Comparison of ENCODE assay signal across 19 cellular contexts in genomic region chr3:117874028-117874765, GRCh38.
DNase-seq lines count a peak whose midpoint lies in the region; ATAC-seq and TF ChIP-seq lines count a peak whose summit lies in the region.
"Had no signal": no experiment of that assay in that cellular context is flagged by ENCODE, and none has a peak within 500 bp of the region (broad histone marks: within the 10 kb centered on the region; RNA-seq: fewer than 3 reads in every experiment).

No MANE protein-coding gene starts in this region.

- no peak overlapping the region for H3K4me3 ChIP-seq in left ventricle myocardium inferior
- H3K4me3 ChIP-seq in heart left ventricle: no peak overlapping the region
- H3K4me3 ChIP-seq in aorta (ENCODE audit: low read length in 2 of 2): no peak overlapping the region
- no peak overlapping the region for H3K4me3 ChIP-seq in lower leg skin (ENCODE audit: low read depth, poor library complexity, severe bottlenecking)
- H3K4me3 ChIP-seq: breast epithelium, mucosa of descending colon, SJSA1 had no signal

- intact Hi-C loops in left ventricle myocardium inferior (cut with micrococcal nuclease): no loop called here
- intact Hi-C loops in heart left ventricle (cut with DNase I): no loop called here
- intact Hi-C loops in aorta (cut with DNase I): no loop called here
- intact Hi-C loops in lower leg skin (cut with DNase I; ENCODE audit: low total_unique reads): no loop called here

- H3K9me3 Mint-ChIP-seq in glutamatergic neuron (ENCODE audit: unreplicated experiment): no peaks in the 10 kb centered on the region
- H3K9me3 Mint-ChIP-seq: activated T-helper 1 cell treated with anti-CD3 and anti-CD28 coated beads, Interleukin-12 subunit alpha, Interleukin-12 subunit beta, Interleukin-2, Interleukin-4 antibody, amounts not matched to agents 30 ng/mL and 10 ng/mL and 1 ng/mL, durations not matched to agents 14 hours and 24 hours and 36 hours; T-helper 2 cell treated with Interferon-gamma antibody and Interleukin-4, amounts not matched to agents 5 μg/mL and 100 μg/mL, for 36 hours had no signal

- H3K27ac ChIP-seq in left ventricle myocardium inferior (replicated peaks): peak overlapping the region; percentile 14
- H3K27ac ChIP-seq in heart left ventricle: no peak overlapping the region
- H3K27ac ChIP-seq in aorta (ENCODE audit: low read depth in 1 of 2, low read length in 2 of 2): no peak overlapping the region
- H3K27ac ChIP-seq: breast epithelium, SJSA1 had no signal

- no peaks in the 10 kb centered on the region for H3K36me3 Mint-ChIP-seq in glutamatergic neuron (ENCODE audit: unreplicated experiment)
- H3K36me3 Mint-ChIP-seq: activated naive CD8-positive, alpha-beta T cell; stimulated activated memory B cell treated with anti-CD40 and anti-IgM and Interleukin-4, amounts not matched to agents 10 μg/mL and 1 μg/mL and 100 μg/mL, for 72 hours had no signal

- ATAC-seq in heart left ventricle: no peak
- peak; percentile 70 for ATAC-seq in aorta (ENCODE audit: low FRiP score)
- ATAC-seq: stimulated activated memory B cell treated with anti-CD40 and anti-IgM and Interleukin-4, amounts not matched to agents 10 μg/mL and 1 μg/mL and 100 μg/mL, for 72 hours had no signal

- TF ChIP-seq CTCF in left ventricle myocardium inferior (IDR thresholded peaks at IDR 0.05; ENCODE audit: borderline replicate concordance) (no peak), heart left ventricle (IDR thresholded peaks at IDR 0.05) (no peak), glutamatergic neuron (IDR thresholded peaks at IDR 0.05; ENCODE audit: partially characterized antibody, unreplicated experiment) (no peak), lower leg skin (IDR thresholded peaks at IDR 0.05) (no peak)

- H3K4me1 ChIP-seq in left ventricle myocardium inferior (no peaks in the 10 kb centered on the region), heart left ventricle (peaks cover 0 to 4% (median 0%) of the 10 kb centered on the region in 12 donors), aorta (ENCODE audit: control insufficient read depth in 1 of 2, insufficient read depth in 2 of 2, low read length in 2 of 2) (no peaks in the 10 kb centered on the region)
- H3K4me1 ChIP-seq: breast epithelium, SJSA1 had no signal

- peaks cover 53% of the 10 kb centered on the region for H3K4me1 Mint-ChIP-seq in glutamatergic neuron (ENCODE audit: low read depth, unreplicated experiment)
- H3K4me1 Mint-ChIP-seq: stimulated activated memory B cell treated with anti-CD40 and anti-IgM and Interleukin-4, amounts not matched to agents 10 μg/mL and 1 μg/mL and 100 μg/mL, for 72 hours had no signal

- no peak overlapping the region for H3K4me3 Mint-ChIP-seq in glutamatergic neuron (ENCODE audit: unreplicated experiment)
- H3K4me3 Mint-ChIP-seq: activated naive CD8-positive, alpha-beta T cell; activated T-helper 1 cell treated with anti-CD3 and anti-CD28 coated beads, Interleukin-12 subunit alpha, Interleukin-12 subunit beta, Interleukin-2, Interleukin-4 antibody, amounts not matched to agents 30 ng/mL and 10 ng/mL and 1 ng/mL, durations not matched to agents 14 hours and 24 hours and 36 hours; CD4-positive, alpha-beta T cell; stimulated activated memory B cell treated with anti-CD40 and anti-IgM and Interleukin-4, amounts not matched to agents 10 μg/mL and 1 μg/mL and 100 μg/mL, for 72 hours; T-helper 2 cell treated with Interferon-gamma antibody and Interleukin-4, amounts not matched to agents 5 μg/mL and 100 μg/mL, for 36 hours had no signal

- H3K9me3 ChIP-seq in left ventricle myocardium inferior (replicated peaks) (no peaks in the 10 kb centered on the region), heart left ventricle (no peaks in the 10 kb centered on the region), aorta (ENCODE audit: control insufficient read depth, low read length) (peaks cover 1% of the 10 kb centered on the region)
- H3K9me3 ChIP-seq: breast epithelium, mucosa of descending colon, SJSA1 had no signal

- no peaks in the 10 kb centered on the region for H3K27me3 Mint-ChIP-seq in glutamatergic neuron (ENCODE audit: unreplicated experiment)
- H3K27me3 Mint-ChIP-seq: activated naive CD8-positive, alpha-beta T cell; CD4-positive, alpha-beta T cell; stimulated activated memory B cell treated with anti-CD40 and anti-IgM and Interleukin-4, amounts not matched to agents 10 μg/mL and 1 μg/mL and 100 μg/mL, for 72 hours had no signal

- H3K36me3 ChIP-seq in left ventricle myocardium inferior (no peaks in the 10 kb centered on the region), heart left ventricle (no peaks in the 10 kb centered on the region), aorta (ENCODE audit: control insufficient read depth in 1 of 2, insufficient read depth in 2 of 2, low read length in 1 of 2) (no peaks in the 10 kb centered on the region)
- H3K36me3 ChIP-seq: breast epithelium, SJSA1 had no signal

- 44 to 52% (median 48%) methylated on average over 5 of the region's 5 CpGs for WGBS in heart left ventricle, 4 donors
- 69 to 70% methylated on average over 5 of the region's 5 CpGs for WGBS in aorta, 2 donors
- WGBS in lower leg skin, 2 donors: 47 to 50% methylated on average over 5 of the region's 5 CpGs

- H3K27me3 ChIP-seq in left ventricle myocardium inferior (ENCODE audit: low read depth): no peaks in the 10 kb centered on the region
- H3K27me3 ChIP-seq in heart left ventricle: no peaks in the 10 kb centered on the region
- H3K27me3 ChIP-seq in aorta (ENCODE audit: control insufficient read depth in 1 of 2, insufficient read depth in 2 of 2, low read length in 1 of 2): no peaks in the 10 kb centered on the region
- H3K27me3 ChIP-seq: breast epithelium, SJSA1 had no signal

- peak overlapping the region; percentile 4 for H3K27ac Mint-ChIP-seq in glutamatergic neuron (ENCODE audit: unreplicated experiment)
- H3K27ac Mint-ChIP-seq: activated naive CD8-positive, alpha-beta T cell; activated T-helper 1 cell treated with anti-CD3 and anti-CD28 coated beads, Interleukin-12 subunit alpha, Interleukin-12 subunit beta, Interleukin-2, Interleukin-4 antibody, amounts not matched to agents 30 ng/mL and 10 ng/mL and 1 ng/mL, durations not matched to agents 14 hours and 24 hours and 36 hours; CD4-positive, alpha-beta T cell; stimulated activated memory B cell treated with anti-CD40 and anti-IgM and Interleukin-4, amounts not matched to agents 10 μg/mL and 1 μg/mL and 100 μg/mL, for 72 hours; T-helper 2 cell treated with Interferon-gamma antibody and Interleukin-4, amounts not matched to agents 5 μg/mL and 100 μg/mL, for 36 hours had no signal

- DNase-seq in left ventricle myocardium inferior: no peak
- DNase-seq in heart left ventricle: no peak
- DNase-seq in glutamatergic neuron: no peak
- no peak for DNase-seq in aorta
- DNase-seq in DMS153 (lab: John Stamatoyannopoulos, UW): no peak
- DNase-seq in lower leg skin (ENCODE audit: low spot score in 2 of 2): no peak
- no peak for DNase-seq in activated T-cell treated with anti-CD3 and anti-CD28 coated beads for 4 hours
- DNase-seq: CD4-positive, alpha-beta T cell; DND-41; MM.1S; NCI-H1930 had no signal

- TF ChIP-seq POLR2A in heart left ventricle (IDR thresholded peaks at IDR 0.05) (no peak), lower leg skin (IDR thresholded peaks at IDR 0.05) (no peak)

TF ChIP-seq in PFSK-1, 5 proteins besides CTCF, POLR2A, EP300 and RAD21:
- TF ChIP-seq TAF1 (IDR thresholded peaks at IDR 0.05; ENCODE audit: borderline replicate concordance, insufficient read depth, low read length) (no peak), REST (IDR thresholded peaks at IDR 0.05; ENCODE audit: insufficient read depth in 1 of 2, low read depth in 2 of 2, low read length in 2 of 2) (peak in 1 of 2 experiments; percentile 64; a peak in 1 of 4 replicates), SIN3A (IDR thresholded peaks at IDR 0.05; ENCODE audit: borderline replicate concordance, insufficient read depth, low read length) (no peak), FOXP2 (optimal IDR thresholded peaks at IDR 0.05; ENCODE audit: borderline replicate concordance, extremely low read depth, extremely low read length, insufficient read depth) (no peak), POLR2AphosphoS5 (IDR thresholded peaks at IDR 0.05; ENCODE audit: low read depth, low read length) (0 out of 2 replicates have a peak, but pooled peaks have one; percentile 31)
